ENCODE assay signal across 1 cellular context in genomic region chr15:88802991-88803240, GRCh38.
TF ChIP-seq lines count a peak whose summit lies in the region.

No MANE protein-coding gene starts in this region.

TF ChIP-seq in HEK293, 187 proteins besides CTCF, POLR2A, EP300 and RAD21 (continued from another document):
- TF ChIP-seq ZSCAN5A (tag by site-specific recombination; IDR thresholded peaks at IDR 0.05) (no peak), ZNF521 (tag by site-specific recombination; IDR thresholded peaks at IDR 0.05) (no peak), ZNF10 (tag by site-specific recombination; IDR thresholded peaks at IDR 0.05) (no peak), ZNF404 (tag by site-specific recombination; IDR thresholded peaks at IDR 0.05) (no peak), ZBTB26 (tag by site-specific recombination; optimal IDR thresholded peaks at IDR 0.05) (peak; percentile 64), EGR2 (tag by site-specific recombination; IDR thresholded peaks at IDR 0.05; ENCODE audit: low read depth) (no peak), ZNF600 (tag by site-specific recombination; IDR thresholded peaks at IDR 0.05) (peak; percentile 10; the same call in 1 of the 2 replicates), ZNF248 (tag by site-specific recombination; IDR thresholded peaks at IDR 0.05) (no peak), ZNF266 (tag by site-specific recombination; IDR thresholded peaks at IDR 0.05; ENCODE audit: low read depth) (no peak), ZNF19 (tag by site-specific recombination; IDR thresholded peaks at IDR 0.05; ENCODE audit: low read depth) (no peak), YY1 (tag by site-specific recombination; IDR thresholded peaks at IDR 0.05) (no peak), PRDM6 (tag by site-specific recombination; IDR thresholded peaks at IDR 0.05) (no peak), HIC1 (tag by site-specific recombination; IDR thresholded peaks at IDR 0.05) (no peak), PATZ1 (tag by site-specific recombination; IDR thresholded peaks at IDR 0.05) (no peak), WT1 (tag by site-specific recombination; IDR thresholded peaks at IDR 0.05) (no peak), BCL11B (tag by site-specific recombination; IDR thresholded peaks at IDR 0.05; ENCODE audit: low read depth) (no peak), ZNF529 (tag by site-specific recombination; IDR thresholded peaks at IDR 0.05; ENCODE audit: insufficient replicate concordance) (no peak), ZNF280C (tag by site-specific recombination; IDR thresholded peaks at IDR 0.05) (no peak), SETDB1 (IDR thresholded peaks at IDR 0.05; ENCODE audit: insufficient read length, low read length) (no peak), ZNF585B (tag by site-specific recombination; IDR thresholded peaks at IDR 0.05) (no peak), ZNF18 (tag by site-specific recombination; IDR thresholded peaks at IDR 0.05) (no peak), ZNF2 (tag by site-specific recombination; IDR thresholded peaks at IDR 0.05) (no peak), ZNF707 (tag by site-specific recombination; IDR thresholded peaks at IDR 0.05) (no peak), ZBTB21 (tag by site-specific recombination; IDR thresholded peaks at IDR 0.05) (no peak), ZSCAN16 (tag by site-specific recombination; IDR thresholded peaks at IDR 0.05) (no peak), ZNF148 (tag by site-specific recombination; IDR thresholded peaks at IDR 0.05; ENCODE audit: borderline replicate concordance) (no peak), GLI2 (tag by site-specific recombination; IDR thresholded peaks at IDR 0.05; ENCODE audit: borderline replicate concordance, low read depth) (no peak), ZNF629 (tag by site-specific recombination; IDR thresholded peaks at IDR 0.05) (no peak), ZNF26 (tag by site-specific recombination; IDR thresholded peaks at IDR 0.05) (no peak), HOXA7 (CRISPR knock-in tag; IDR thresholded peaks at IDR 0.05; ENCODE audit: borderline replicate concordance) (no peak), ZNF398 (tag by site-specific recombination; IDR thresholded peaks at IDR 0.05) (peak; percentile 57; the same call in 1 of the 2 replicates)
TF ChIP-seq in HEK293: peak in this region for 6.
